ENCODE assay signal across 10 cellular contexts in the genomic region with DNA sequence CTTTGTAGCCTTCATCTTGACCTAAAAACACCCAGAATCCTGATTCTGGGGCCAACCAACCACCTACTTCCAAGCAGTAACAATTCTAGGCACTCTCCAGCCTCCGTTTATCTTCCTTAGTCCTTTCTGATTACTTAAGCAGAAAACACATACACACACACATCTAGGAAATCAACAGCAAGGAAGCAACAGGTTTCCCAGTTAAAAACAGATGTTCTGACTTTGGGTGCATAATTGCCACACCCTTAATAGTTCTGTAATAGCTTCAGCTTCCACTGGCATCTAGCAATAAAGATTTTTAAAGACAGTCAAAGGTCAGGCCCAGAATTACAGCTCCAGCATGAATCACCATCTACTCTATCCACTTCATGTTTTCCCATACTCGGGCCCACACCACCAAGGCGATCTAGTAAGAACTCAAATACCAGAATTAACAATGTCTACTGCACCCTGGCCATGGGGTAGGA. TPM values are rescaled to one million over a fixed set of nuclear protein-coding genes. Genes with fewer than 3 reads are reported as not detected.
DNase-seq lines count a peak whose midpoint lies in the region; ATAC-seq and TF ChIP-seq lines count a peak whose summit lies in the region.
"Had no signal": no experiment of that assay in that cellular context is flagged by ENCODE, and none has a peak within 500 bp of the region (broad histone marks: within the 10 kb centered on the region; RNA-seq: fewer than 3 reads in every experiment).

No MANE protein-coding gene starts in this region.

- peaks cover 3% of the 10 kb centered on the region; the same call in 1 of the 2 replicates for H3F3A ChIP-seq in Loucy (ENCODE audit: low read depth)

- H3K4me2 ChIP-seq in Loucy (ENCODE audit: low read depth, low read length, poor library complexity, severe bottlenecking) = peak overlapping the region; percentile 99

- peaks cover 76% of the 10 kb centered on the region for H3K4me1 Mint-ChIP-seq in CD8-positive, alpha-beta T cell (ENCODE audit: low read depth)

- peak overlapping the region; percentile 93 for H3K4me3 Mint-ChIP-seq in CD8-positive, alpha-beta T cell

- POLR2A ChIA-PET in CD8-positive, alpha-beta T cell (lab: Charles Lee) = no interaction called here

- no peak overlapping the region for H3K9ac ChIP-seq in Loucy (ENCODE audit: low read depth, low read length, poor library complexity, severe bottlenecking)
- H3K9ac ChIP-seq: parathyroid adenoma had no signal

- no peak for TF ChIP-seq CTCF in CD8-positive, alpha-beta T cell (IDR thresholded peaks at IDR 0.05)
- no peak for TF ChIP-seq CTCF in Loucy (conservative IDR thresholded peaks at IDR 0.05; ENCODE audit: low read length)
- no peak for TF ChIP-seq CTCF in choroid plexus epithelial cell (conservative IDR thresholded peaks at IDR 0.05; ENCODE audit: low read depth, low read length)
- TF ChIP-seq CTCF in omental fat pad (IDR thresholded peaks at IDR 0.05) = no peak

- peaks cover 37% of the 10 kb centered on the region for H3K36me3 Mint-ChIP-seq in CD8-positive, alpha-beta T cell

- H3K27me3 ChIP-seq in CD8-positive, alpha-beta T cell (ENCODE audit: insufficient read depth, low read length) = no peaks in the 10 kb centered on the region
- no peaks in the 10 kb centered on the region for H3K27me3 ChIP-seq in Loucy (ENCODE audit: insufficient read depth, low read length, poor library complexity, severe bottlenecking)

- no peaks in the 10 kb centered on the region for H3K9me3 Mint-ChIP-seq in CD8-positive, alpha-beta T cell

- intact Hi-C loops in CD8-positive, alpha-beta T cell (cut with DNase I, micrococcal nuclease) = loop anchor here (5.0 to 10.0 kb wide), 4 partner anchors 40 to 1458 kb away; partner anchors contain the start of genes EARS2 (in 1 of the 2) and UBFD1 (in 1 of the 2)

- H2AFZ ChIP-seq in Loucy (ENCODE audit: low read length) = no peak overlapping the region
- H2AFZ ChIP-seq: parathyroid adenoma had no signal

- no peak overlapping the region for H3K27ac ChIP-seq in CD8-positive, alpha-beta T cell (ENCODE audit: low read depth, low read length)
- H3K27ac ChIP-seq: parathyroid adenoma had no signal

- H3K4me1 ChIP-seq in CD8-positive, alpha-beta T cell (ENCODE audit: insufficient read depth, low read length) = peaks cover 46% of the 10 kb centered on the region
- peaks cover 46% of the 10 kb centered on the region for H3K4me1 ChIP-seq in Loucy (ENCODE audit: insufficient read depth, low read length, poor library complexity, severe bottlenecking)

- no peaks in the 10 kb centered on the region for H3K36me3 ChIP-seq in CD8-positive, alpha-beta T cell (ENCODE audit: insufficient read depth, low read length)
- H3K36me3 ChIP-seq in Loucy (ENCODE audit: insufficient read depth, low read length) = no peaks in the 10 kb centered on the region

- peaks cover 80% of the 10 kb centered on the region for H3K79me2 ChIP-seq in Loucy (ENCODE audit: insufficient read depth, low read length)

- no peaks in the 10 kb centered on the region for H3K9me2 ChIP-seq in Loucy (replicated peaks; ENCODE audit: low read depth, low read length)

- no peak overlapping the region for H3K4me3 ChIP-seq in CD8-positive, alpha-beta T cell (ENCODE audit: low read depth, low read length)
- H3K4me3 ChIP-seq in Loucy (ENCODE audit: low read length, poor library complexity, severe bottlenecking) (peak overlapping the region; percentile 87), choroid plexus epithelial cell (ENCODE audit: low read depth, low read length) (no peak overlapping the region)

- no peaks in the 10 kb centered on the region for H3K9me3 ChIP-seq in CD8-positive, alpha-beta T cell (ENCODE audit: low read length)
- H3K9me3 ChIP-seq in Loucy (ENCODE audit: insufficient read depth, low read depth, low read length) = no peaks in the 10 kb centered on the region

- peaks cover 42% of the 10 kb centered on the region for H4K20me1 ChIP-seq in Loucy (ENCODE audit: insufficient read depth, low read length, poor library complexity, severe bottlenecking)

- peak overlapping the region; percentile 96 for H3K27ac Mint-ChIP-seq in CD8-positive, alpha-beta T cell

- CTCF ChIA-PET in CD8-positive, alpha-beta T cell (lab: Charles Lee) = no interaction called here

- no peak for ATAC-seq in CD8-positive, alpha-beta T cell
- ATAC-seq in omental fat pad (ENCODE audit: low FRiP score) = peak; percentile 73
- ATAC-seq in GM19328 (IDR thresholded peaks at IDR 0.05; ENCODE audit: unreplicated experiment) = no peak
- ATAC-seq in HG03354 (IDR thresholded peaks at IDR 0.05; ENCODE audit: poor library complexity, severe bottlenecking, unreplicated experiment) = no peak

- no peak for DNase-seq in CD8-positive, alpha-beta T cell
- DNase-seq in choroid plexus epithelial cell (ENCODE audit: low read depth) (peak; percentile 87), omental fat pad (ENCODE audit: low spot score) (no peak), 8988T (no peak), NCI-H345 (lab: John Stamatoyannopoulos, UW) (no peak)
- DNase-seq: activated CD8-positive, alpha-beta memory T cell treated with anti-CD3 and anti-CD28 coated beads for 24 hours had no signal

- no peaks in the 10 kb centered on the region for H3K27me3 Mint-ChIP-seq in CD8-positive, alpha-beta T cell (ENCODE audit: low read depth)

RNA-seq across cellular contexts. Expression of gene ARHGAP17, which starts 2.6 kb away (rescaled TPM):
- 10 to 100 TPM; 53.8 to 62.8 TPM for total RNA-seq in CD8-positive, alpha-beta T cell
- 10 to 100 TPM; 42.6 to 86.8 (median 58.6) TPM for total RNA-seq in omental fat pad
